In genomic region chr7:45721949-45722598, GRCh38 we compare ENCODE assay signal across 2 cellular contexts.
TF ChIP-seq lines count a peak whose summit lies in the region.

No MANE protein-coding gene starts in this region.

TF ChIP-seq in GM23338, 12 proteins besides CTCF, POLR2A, EP300 and RAD21 (continued from another document):
- no peak for TF ChIP-seq EZH2phosphoT487 (IDR thresholded peaks at IDR 0.05; ENCODE audit: unreplicated experiment)
- TF ChIP-seq STAT1 (IDR thresholded peaks at IDR 0.05; ENCODE audit: unreplicated experiment): no peak
- no peak for TF ChIP-seq ETS1 (IDR thresholded peaks at IDR 0.05)
- TF ChIP-seq EZH2 (IDR thresholded peaks at IDR 0.05; ENCODE audit: low read depth, unreplicated experiment): no peak
- no peak for TF ChIP-seq REST (IDR thresholded peaks at IDR 0.05; ENCODE audit: unreplicated experiment)
- no peak for TF ChIP-seq POLR2AphosphoS5 (IDR thresholded peaks at IDR 0.05; ENCODE audit: low read depth)
- no peak for TF ChIP-seq ZNF462 (CRISPR knock-in tag; IDR thresholded peaks at IDR 0.05)

TF ChIP-seq in GM12878, 131 proteins besides CTCF, POLR2A, EP300 and RAD21 (continued from another document):
- no peak for TF ChIP-seq MLLT1 (IDR thresholded peaks at IDR 0.05)
- no peak for TF ChIP-seq HDGF (IDR thresholded peaks at IDR 0.05)
- no peak for TF ChIP-seq ZNF24 (IDR thresholded peaks at IDR 0.05)
- no peak for TF ChIP-seq SIX5 (IDR thresholded peaks at IDR 0.05; ENCODE audit: low read depth, low read length, severe bottlenecking)
- no peak for TF ChIP-seq MTA2 (IDR thresholded peaks at IDR 0.05; ENCODE audit: low read depth)
TF ChIP-seq in GM12878: peak in this region for 0.
